1 cellular context compared by ENCODE assay signal in the genomic region with DNA sequence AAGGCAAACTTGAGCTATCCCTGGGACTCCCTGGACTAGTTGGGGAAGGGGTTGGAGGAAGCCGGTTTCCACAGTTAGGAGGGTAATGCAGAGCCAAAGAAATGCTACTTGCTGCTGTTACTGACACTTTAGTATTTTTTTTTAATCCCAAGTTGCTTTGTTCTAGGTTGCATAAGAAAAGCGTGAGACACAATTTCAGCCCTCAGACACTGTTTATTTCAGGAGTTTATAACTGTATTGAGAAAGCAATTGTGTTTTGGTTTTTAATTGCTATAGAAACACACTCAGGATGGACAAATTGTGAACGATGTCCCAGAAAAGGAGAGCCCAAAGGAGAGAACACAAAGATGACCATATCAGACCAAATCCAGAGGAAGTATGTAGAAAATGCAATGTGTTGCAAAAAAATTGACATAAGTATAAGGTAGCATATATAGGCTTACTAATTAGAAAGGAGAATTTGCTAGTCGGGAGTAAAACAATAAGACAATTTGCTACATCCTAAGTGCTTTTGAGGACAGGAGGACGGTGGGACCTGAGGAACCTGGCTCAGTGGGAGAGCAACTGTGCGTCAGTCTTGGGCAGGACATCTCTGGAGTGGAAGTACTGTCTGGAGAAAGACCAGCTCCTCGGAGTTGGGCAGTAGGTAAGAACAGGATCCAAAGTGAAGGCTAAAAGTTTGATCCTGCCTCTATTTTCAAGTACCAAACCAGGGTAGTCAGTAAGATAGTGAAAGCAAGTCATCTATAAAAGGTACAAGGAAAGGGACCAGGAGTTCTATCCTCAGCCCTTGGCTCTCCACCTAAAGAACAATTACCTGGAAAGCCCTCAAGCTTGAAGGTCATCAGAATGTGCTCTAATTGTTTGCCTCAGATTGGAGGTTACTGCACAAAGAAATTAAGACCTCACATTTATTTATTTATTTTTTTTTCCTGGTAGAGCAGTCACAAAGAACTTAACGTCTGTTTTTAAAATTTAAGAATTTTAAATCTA.
TF ChIP-seq lines count a peak whose summit lies in the region.

No MANE protein-coding gene starts in this region.

TF ChIP-seq in IMR-90, 13 proteins besides CTCF, POLR2A, EP300 and RAD21:
- TF ChIP-seq, protein P1, sequence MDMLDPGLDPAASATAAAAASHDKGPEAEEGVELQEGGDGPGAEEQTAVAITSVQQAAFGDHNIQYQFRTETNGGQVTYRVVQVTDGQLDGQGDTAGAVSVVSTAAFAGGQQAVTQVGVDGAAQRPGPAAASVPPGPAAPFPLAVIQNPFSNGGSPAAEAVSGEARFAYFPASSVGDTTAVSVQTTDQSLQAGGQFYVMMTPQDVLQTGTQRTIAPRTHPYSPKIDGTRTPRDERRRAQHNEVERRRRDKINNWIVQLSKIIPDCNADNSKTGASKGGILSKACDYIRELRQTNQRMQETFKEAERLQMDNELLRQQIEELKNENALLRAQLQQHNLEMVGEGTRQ (IDR thresholded peaks at IDR 0.05; ENCODE audit: low read depth, low read length): no peak
- TF ChIP-seq RCOR1 (IDR thresholded peaks at IDR 0.05; ENCODE audit: insufficient replicate concordance, low read length): no peak
- no peak for TF ChIP-seq BHLHE40 (IDR thresholded peaks at IDR 0.05; ENCODE audit: low read depth, low read length)
- TF ChIP-seq CHD1 (IDR thresholded peaks at IDR 0.05; ENCODE audit: low read depth, low read length): no peak
- TF ChIP-seq SMC3 (IDR thresholded peaks at IDR 0.05; ENCODE audit: low read depth, low read length): no peak
- TF ChIP-seq FOS (IDR thresholded peaks at IDR 0.05; ENCODE audit: low read depth, low read length): no peak
- TF ChIP-seq NFE2L2 (IDR thresholded peaks at IDR 0.05; ENCODE audit: low read depth, low read length): no peak
